Comparison of ENCODE assay signal across 15 cellular contexts in genomic region chr4:187565416-187565815, GRCh38.
A peak's percentile ranks its signal among the peaks of the same experiment; 100 is the strongest.
DNase-seq lines count a peak whose midpoint lies in the region; ATAC-seq and TF ChIP-seq lines count a peak whose summit lies in the region.
"Had no signal": no experiment of that assay in that cellular context is flagged by ENCODE, and none has a peak within 500 bp of the region (broad histone marks: within the 10 kb centered on the region; RNA-seq: fewer than 3 reads in every experiment).

No MANE protein-coding gene starts in this region.

- H2AFZ ChIP-seq in OCI-LY1 (ENCODE audit: low read length), result 0 out of 2 replicates have a peak overlapping the region, but pooled peaks have one; percentile 41
- H2AFZ ChIP-seq: GM23248 had no signal

- TF ChIP-seq CTCF in OCI-LY1 (IDR thresholded peaks at IDR 0.05; ENCODE audit: low read length) (no peak), nephron progenitor cell (IDR thresholded peaks at IDR 0.05) (no peak), progenitor cell of endocrine pancreas (IDR thresholded peaks at IDR 0.05; ENCODE audit: unreplicated experiment) (no peak), psoas muscle (IDR thresholded peaks at IDR 0.05) (no peak)

- no peaks in the 10 kb centered on the region for H3K9me2 ChIP-seq in OCI-LY1 (ENCODE audit: low read depth, low read length)

- DNase-seq in NCI-H82 (lab: John Stamatoyannopoulos, UW) (peak; percentile 39), NCI-H82 treated with DMSO at 0.1 percent for 48 hours (lab: John Stamatoyannopoulos, UW; ENCODE audit: unreplicated experiment) (no peak), nephron progenitor cell (no peak), progenitor cell of endocrine pancreas (ENCODE audit: low spot score, unreplicated experiment) (no peak), G401 (ENCODE audit: low spot score) (no peak), psoas muscle (no peak)
- DNase-seq: 8988T; CD4-positive, alpha-beta memory T cell; DMS153; DMS79; GM23248; IMR-90 had no signal

- H3K4me3 Mint-ChIP-seq in nephron progenitor cell, result no peak overlapping the region
- no peak overlapping the region for H3K4me3 Mint-ChIP-seq in progenitor cell of endocrine pancreas (ENCODE audit: low read depth)
- H3K4me3 Mint-ChIP-seq: CD14-positive monocyte; CD4-positive, alpha-beta memory T cell had no signal

- H3K36me3 Mint-ChIP-seq in nephron progenitor cell (ENCODE audit: low read depth) (no peaks in the 10 kb centered on the region), progenitor cell of endocrine pancreas (ENCODE audit: insufficient read depth) (no peaks in the 10 kb centered on the region)
- H3K36me3 Mint-ChIP-seq: CD14-positive monocyte; CD4-positive, alpha-beta memory T cell had no signal

- no peaks in the 10 kb centered on the region for H3K9me3 ChIP-seq in OCI-LY1 (ENCODE audit: low read length)
- no peaks in the 10 kb centered on the region for H3K9me3 ChIP-seq in psoas muscle
- H3K9me3 ChIP-seq: BLaER1 had no signal

- 83 to 90% (median 84%) methylated on average over 11 of the region's 11 CpGs for WGBS in psoas muscle, 3 donors

- in situ Hi-C loops in G401 (cut with HindIII; ENCODE audit: low sequenced_read_pairs), result no loop called here

- peaks cover 6% of the 10 kb centered on the region for H3K4me1 Mint-ChIP-seq in nephron progenitor cell
- no peaks in the 10 kb centered on the region for H3K4me1 Mint-ChIP-seq in progenitor cell of endocrine pancreas (ENCODE audit: low read depth)
- H3K4me1 Mint-ChIP-seq: CD14-positive monocyte had no signal

- intact Hi-C loops in psoas muscle (cut with DNase I), result no loop called here

- no peak for ATAC-seq in psoas muscle

- H3K4me1 ChIP-seq in OCI-LY1 (ENCODE audit: insufficient read depth, low read length, severe bottlenecking) (peaks cover 30% of the 10 kb centered on the region), psoas muscle (no peaks in the 10 kb centered on the region)

- 0 out of 2 replicates have a peak overlapping the region, but pooled peaks have one; percentile 9 for H3K4me2 ChIP-seq in OCI-LY1 (ENCODE audit: low read length)
- H3K4me2 ChIP-seq: BLaER1 had no signal

- H3K4me3 ChIP-seq in OCI-LY1 (ENCODE audit: low read depth, low read length, poor library complexity, severe bottlenecking) (no peak overlapping the region), psoas muscle (no peak overlapping the region)
- H3K4me3 ChIP-seq: BLaER1, GM23248 had no signal

- H3K79me2 ChIP-seq in OCI-LY1 (ENCODE audit: insufficient read depth, low read length), result no peaks in the 10 kb centered on the region

- H3K27me3 ChIP-seq in OCI-LY1 (ENCODE audit: insufficient read depth, low read length), result no peaks in the 10 kb centered on the region
- no peaks in the 10 kb centered on the region for H3K27me3 ChIP-seq in psoas muscle (ENCODE audit: insufficient read depth in 3 of 3, low read length in 2 of 3)
- H3K27me3 ChIP-seq: BLaER1 had no signal

- H3K9me3 Mint-ChIP-seq in nephron progenitor cell (peaks cover 2% of the 10 kb centered on the region), progenitor cell of endocrine pancreas (ENCODE audit: low read depth) (no peaks in the 10 kb centered on the region)

- no peaks in the 10 kb centered on the region for H3F3A ChIP-seq in OCI-LY1 (ENCODE audit: insufficient read depth, low read length)

- peak overlapping the region; percentile 18 for H3K27ac Mint-ChIP-seq in nephron progenitor cell
- no peak overlapping the region for H3K27ac Mint-ChIP-seq in progenitor cell of endocrine pancreas
- H3K27ac Mint-ChIP-seq: CD4-positive, alpha-beta memory T cell had no signal

- H3K36me3 ChIP-seq in OCI-LY1 (ENCODE audit: insufficient read depth, low read length) (no peaks in the 10 kb centered on the region), psoas muscle (ENCODE audit: insufficient read depth in 1 of 2, low read depth in 1 of 2) (no peaks in the 10 kb centered on the region)
- H3K36me3 ChIP-seq: BLaER1 had no signal

- H4K20me1 ChIP-seq in OCI-LY1 (ENCODE audit: insufficient read depth, low read length), result no peaks in the 10 kb centered on the region
- H4K20me1 ChIP-seq: BLaER1 had no signal

- peak overlapping the region; percentile 21 for H3K27ac ChIP-seq in OCI-LY1 (ENCODE audit: low read depth, low read length, poor library complexity, severe bottlenecking)
- no peak overlapping the region for H3K27ac ChIP-seq in psoas muscle
- H3K27ac ChIP-seq: BLaER1, GM23248 had no signal

- no peak overlapping the region for H3K9ac ChIP-seq in OCI-LY1 (ENCODE audit: low read length)
- H3K9ac ChIP-seq: BLaER1, GM23248 had no signal

- H3K27me3 Mint-ChIP-seq in nephron progenitor cell (ENCODE audit: low read depth, poor library complexity) (no peaks in the 10 kb centered on the region), progenitor cell of endocrine pancreas (no peaks in the 10 kb centered on the region)
- H3K27me3 Mint-ChIP-seq: CD4-positive, alpha-beta memory T cell had no signal
